In genomic region chr15:31088041-31088440, GRCh38 we compare ENCODE assay signal across 19 cellular contexts. TPM values are rescaled to one million over a fixed set of nuclear protein-coding genes. Genes with fewer than 3 reads are reported as not detected.
"Had no signal": no experiment of that assay in that cellular context is flagged by ENCODE, and none has a peak within 500 bp of the region (broad histone marks: within the 10 kb centered on the region; RNA-seq: fewer than 3 reads in every experiment).

No MANE protein-coding gene starts in this region.

RNA-seq across cellular contexts. Expression of gene TRPM1, which starts 13.5 kb away (rescaled TPM):
- total RNA-seq: activated B cell treated with CpG ODN at 0.5 μM for 24 hours; activated CD4-positive, alpha-beta memory T cell treated with anti-CD3 and anti-CD28 coated beads for 36 hours; activated CD4-positive, alpha-beta T cell treated with anti-CD3 and anti-CD28 coated beads, Interleukin-2, amount 10 ng/mL, durations not matched to agents 24 days and 14 days; activated CD8-positive, alpha-beta memory T cell treated with anti-CD3 and anti-CD28 coated beads for 36 hours; activated CD8-positive, alpha-beta T cell treated with anti-CD3 and anti-CD28 coated beads for 36 hours; activated naive CD4-positive, alpha-beta T cell treated with anti-CD3 and anti-CD28 coated beads for 36 hours; activated naive CD4-positive, alpha-beta T cell treated with anti-CD3 and anti-CD28 coated beads, Interleukin-2, amount 50 U/mL, for 72 hours; activated naive CD8-positive, alpha-beta T cell treated with anti-CD3 and anti-CD28 coated beads for 36 hours; activated T-cell treated with anti-CD3 and anti-CD28 coated beads, Interleukin-2, amount 50 U/mL, for 4 hours; activated T-cell treated with anti-CD3 and anti-CD28 coated beads, Interleukin-2, amount 50 U/mL, for 72 hours; activated T-helper 1 cell treated with anti-CD3 and anti-CD28 coated beads, Interleukin-12 subunit alpha, Interleukin-12 subunit beta, Interleukin-2, Interleukin-4 antibody, amounts not matched to agents 30 ng/mL and 10 ng/mL and 1 ng/mL, durations not matched to agents 14 hours and 24 hours and 36 hours; activated T-helper 17 cell treated with anti-CD3 and anti-CD28 coated beads, Interleukin-2, amount 50 U/mL, for 72 hours; adrenal gland; aorta; astrocyte; body of pancreas; breast epithelium; cardiac septum; cerebellum had no signal
- polyA plus RNA-seq: aorta had no signal
